Comparison of ENCODE assay signal across 32 cellular contexts in genomic region chr4:94112644-94113043, GRCh38.
A peak's percentile ranks its signal among the peaks of the same experiment; 100 is the strongest.
DNase-seq lines count a peak whose midpoint lies in the region; ATAC-seq, FAIRE-seq and TF ChIP-seq lines count a peak whose summit lies in the region.
"Had no signal": no experiment of that assay in that cellular context is flagged by ENCODE, and none has a peak within 500 bp of the region (broad histone marks: within the 10 kb centered on the region; RNA-seq: fewer than 3 reads in every experiment).

No MANE protein-coding gene starts in this region.

- H3K4me1 ChIP-seq in HepG2 (ENCODE audit: insufficient read depth, low read length) (no peaks in the 10 kb centered on the region), right lobe of liver (no peaks in the 10 kb centered on the region), HEK293 (ENCODE audit: control insufficient read depth, insufficient read depth, low read length) (no peaks in the 10 kb centered on the region), K562 (replicated peaks in 1 of 2; ENCODE audit: control insufficient read depth in 2 of 2, insufficient read depth in 2 of 2, low read length in 2 of 2) (no peaks in the 10 kb centered on the region)
- no peaks in the 10 kb centered on the region for H3K4me1 ChIP-seq in effector memory CD4-positive, alpha-beta T cell (ENCODE audit: control insufficient read depth, insufficient read depth, low read length, poor library complexity, severe bottlenecking)
- H3K4me1 ChIP-seq: A549; BE2C; BLaER1; BLaER1 treated with 17β-estradiol and CSF1 and Interleukin-3, amounts not matched to agents 10 nM and 100 nM; Caco-2 had no signal

- FAIRE-seq in HepG2 (lab: Jason Lieb, UNC) (no peak), K562 (lab: Jason Lieb, UNC) (no peak)
- FAIRE-seq: A549, D721Med had no signal

- no peak overlapping the region for H3K4me3 ChIP-seq in HepG2 (replicated peaks in 1 of 3; ENCODE audit: insufficient read depth in 1 of 3, low read depth in 2 of 3, low read length in 3 of 3)
- H3K4me3 ChIP-seq in right lobe of liver, result no peak overlapping the region
- no peak overlapping the region for H3K4me3 ChIP-seq in HEK293 (ENCODE audit: low read depth, low read length)
- no peak overlapping the region for H3K4me3 ChIP-seq in K562
- no peak overlapping the region for H3K4me3 ChIP-seq in effector memory CD4-positive, alpha-beta T cell (ENCODE audit: insufficient read depth, low read depth, low read length, poor library complexity, severe bottlenecking)
- H3K4me3 ChIP-seq: A549; BLaER1; BLaER1 treated with 17β-estradiol and CSF1 and Interleukin-3, amounts not matched to agents 10 nM and 100 nM had no signal

- H3K27ac ChIP-seq in HepG2 (ENCODE audit: extremely low read length, insufficient read depth, low read length) (no peak overlapping the region), right lobe of liver (no peak overlapping the region), HEK293 (ENCODE audit: extremely low read depth, low read depth, low read length) (no peak overlapping the region), K562 (ENCODE audit: extremely low read depth, low read depth, low read length) (no peak overlapping the region)
- no peak overlapping the region for H3K27ac ChIP-seq in effector memory CD4-positive, alpha-beta T cell (ENCODE audit: insufficient read depth, low read length, poor library complexity, severe bottlenecking)
- H3K27ac ChIP-seq: 22Rv1; A549; BLaER1; BLaER1 treated with 17β-estradiol and CSF1 and Interleukin-3, amounts not matched to agents 10 nM and 100 nM; C4-2B had no signal

- H3K36me3 ChIP-seq in HepG2 (replicated peaks in 1 of 2; ENCODE audit: control insufficient read depth in 1 of 2, insufficient read depth in 2 of 2, low read length in 2 of 2) (no peaks in the 10 kb centered on the region), right lobe of liver (no peaks in the 10 kb centered on the region), HEK293 (ENCODE audit: control insufficient read depth in 2 of 2, insufficient read depth in 1 of 2, low read length in 2 of 2) (no peaks in the 10 kb centered on the region), K562 (ENCODE audit: control insufficient read depth, insufficient read depth, low read length) (no peaks in the 10 kb centered on the region)
- no peaks in the 10 kb centered on the region for H3K36me3 ChIP-seq in effector memory CD4-positive, alpha-beta T cell (ENCODE audit: control insufficient read depth, insufficient read depth, low read length)
- H3K36me3 ChIP-seq: BE2C; BLaER1; BLaER1 treated with 17β-estradiol and CSF1 and Interleukin-3, amounts not matched to agents 10 nM and 100 nM had no signal

- no peaks in the 10 kb centered on the region for H3K9me1 ChIP-seq in K562 (ENCODE audit: control insufficient read depth, insufficient read depth, low read length)

- BruUV-seq in HepG2 (replicated peaks; lab: Mats Ljungman, UMichigan) (no TSS peak), K562 (replicated peaks; lab: Mats Ljungman, UMichigan) (no TSS peak)

- H2AFZ ChIP-seq in HepG2 (ENCODE audit: low read length) (no peak overlapping the region), K562 (ENCODE audit: low read depth, low read length) (no peak overlapping the region)

- WGBS in HepG2 (ENCODE audit: low lambda C conversion rate), result 0% methylated on average over 1 of the region's 1 CpG
- WGBS in right lobe of liver (ENCODE audit: insufficient coverage, low coverage, low lambda C conversion rate, missing lambda C conversion rate), result 33% methylated on average over 1 of the region's 1 CpG
- WGBS in K562 (ENCODE audit: insufficient coverage, low coverage, missing lambda C conversion rate), result 17% methylated on average over 1 of the region's 1 CpG

- intact Hi-C loops in HepG2 (cut with micrococcal nuclease; ENCODE audit: unreplicated experiment), result no loop called here
- intact Hi-C loops in right lobe of liver (cut with DNase I), result no loop called here
- intact Hi-C loops in K562 (cut with micrococcal nuclease), result no loop called here

- in situ Hi-C loops in HepG2 (cut with HindIII; ENCODE audit: extremely low pct_ligation_motif_present, low pct_unique_long_range_greater_than_20kb) (no loop called here), K562 (cut with MboI) (no loop called here)

- TF ChIP-seq EP300 in HepG2 (IDR thresholded peaks at IDR 0.05; ENCODE audit: low read depth in 2 of 2, low read length in 2 of 2) (no peak), HepG2 (CRISPR knock-in tag; IDR thresholded peaks at IDR 0.05; ENCODE audit: borderline replicate concordance) (no peak), K562 (IDR thresholded peaks at IDR 0.05; ENCODE audit: low read length) (no peak)

- H3K4me2 ChIP-seq in HepG2 (ENCODE audit: low read depth, low read length), result no peak overlapping the region
- no peak overlapping the region for H3K4me2 ChIP-seq in K562 (ENCODE audit: insufficient read depth, low read length)
- H3K4me2 ChIP-seq: A549; BLaER1; BLaER1 treated with 17β-estradiol and CSF1 and Interleukin-3, amounts not matched to agents 10 nM and 100 nM had no signal

- TF ChIP-seq CTCF in HepG2 (CRISPR knock-in tag; IDR thresholded peaks at IDR 0.05) (no peak), right lobe of liver (IDR thresholded peaks at IDR 0.05) (no peak), HEK293 (tag by site-specific recombination; IDR thresholded peaks at IDR 0.05) (no peak), K562 (IDR thresholded peaks at IDR 0.05 in 2 of 3, conservative IDR thresholded peaks at IDR 0.05 in 1 of 3; ENCODE audit: insufficient read depth in 2 of 3, low read depth in 1 of 3, low read length in 3 of 3) (no peak)

- no peak overlapping the region for H3K9ac ChIP-seq in HepG2 (ENCODE audit: insufficient read depth, low read depth, low read length)
- H3K9ac ChIP-seq in K562 (ENCODE audit: insufficient read depth in 1 of 2, low read depth in 2 of 2, low read length in 2 of 2), result no peak overlapping the region
- H3K9ac ChIP-seq: BLaER1; BLaER1 treated with 17β-estradiol and CSF1 and Interleukin-3, amounts not matched to agents 10 nM and 100 nM had no signal

- no peak for TF ChIP-seq POLR2A in HepG2 (IDR thresholded peaks at IDR 0.05; ENCODE audit: insufficient read depth in 1 of 2, low read depth in 2 of 2, low read length in 2 of 2)
- TF ChIP-seq POLR2A in right lobe of liver (IDR thresholded peaks at IDR 0.05), result no peak
- no peak for TF ChIP-seq POLR2A in K562 (conservative IDR thresholded peaks at IDR 0.05)

- TF ChIP-seq RAD21 in HepG2 (CRISPR knock-in tag; IDR thresholded peaks at IDR 0.05), result no peak
- TF ChIP-seq RAD21 in K562 (CRISPR knock-in tag; conservative IDR thresholded peaks at IDR 0.05 in 1 of 2, IDR thresholded peaks at IDR 0.05 in 1 of 2), result no peak

- no peak for ATAC-seq in HepG2
- no peak for ATAC-seq in right lobe of liver
- no peak for ATAC-seq in K562
- ATAC-seq in left lobe of liver, result no peak
- ATAC-seq: A549; CD8-positive, alpha-beta T cell had no signal

- no peak for DNase-seq in HepG2 (ENCODE audit: low spot score)
- DNase-seq in right lobe of liver, result no peak
- no peak for DNase-seq in K562 (ENCODE audit: extremely low read depth in 1 of 4, low spot score in 3 of 4)
- DNase-seq in effector memory CD4-positive, alpha-beta T cell, result no peak
- DNase-seq in left lobe of liver (ENCODE audit: low spot score), result no peak
- DNase-seq: 8988T; ACHN; AML-193; BE2C; C1 segment of cervical spinal cord; Caco-2; Calu3; CD4-positive, alpha-beta memory T cell; CD4-positive, alpha-beta T cell; CD4-positive, CD25-positive, alpha-beta regulatory T cell; CD8-positive, alpha-beta memory T cell; CD8-positive, alpha-beta T cell; COR-L47; DMS 273 treated with DMSO at 0.1 percent for 48 hours; DMS153; DMS53; DMS79; DMS79 treated with DMSO at 0.1 percent for 48 hours; DND-41; EL had no signal

- POLR2A ChIA-PET in HepG2 (lab: Yijun Ruan, JAX), result no interaction called here
- POLR2A ChIA-PET in HEK293 (lab: Yijun Ruan, JAX), result no interaction called here
- POLR2A ChIA-PET in K562 (lab: Yijun Ruan, JAX), result no interaction called here

- CTCF ChIA-PET in HepG2 (lab: Yijun Ruan, JAX; ENCODE audit: low intra/inter-chr PET ratio, low total read pairs), result no interaction called here
- CTCF ChIA-PET in HEK293 (lab: Yijun Ruan, JAX), result no interaction called here
- CTCF ChIA-PET in K562 (lab: Yijun Ruan, JAX; ENCODE audit: low intra/inter-chr PET ratio), result no interaction called here

- H3K27me3 ChIP-seq in HepG2 (ENCODE audit: control insufficient read depth in 1 of 2, insufficient read depth in 2 of 2, low read length in 2 of 2) (no peaks in the 10 kb centered on the region), right lobe of liver (no peaks in the 10 kb centered on the region), K562 (ENCODE audit: control insufficient read depth in 2 of 2, insufficient read depth in 2 of 2, low read length in 2 of 2) (no peaks in the 10 kb centered on the region)
- no peaks in the 10 kb centered on the region for H3K27me3 ChIP-seq in effector memory CD4-positive, alpha-beta T cell (replicated peaks; ENCODE audit: control insufficient read depth, insufficient read depth, low read length, poor library complexity, severe bottlenecking)
- H3K27me3 ChIP-seq: BE2C; BLaER1; BLaER1 treated with 17β-estradiol and CSF1 and Interleukin-3, amounts not matched to agents 10 nM and 100 nM had no signal

- no peaks in the 10 kb centered on the region for H3K79me2 ChIP-seq in HepG2 (ENCODE audit: insufficient read depth, low read length)
- no peaks in the 10 kb centered on the region for H3K79me2 ChIP-seq in K562 (ENCODE audit: control insufficient read depth, insufficient read depth, low read length)

- no peaks in the 10 kb centered on the region for H4K20me1 ChIP-seq in HepG2 (ENCODE audit: insufficient read depth, low read length)
- H4K20me1 ChIP-seq in K562 (replicated peaks; ENCODE audit: control insufficient read depth, insufficient read depth, low read length), result no peaks in the 10 kb centered on the region
- H4K20me1 ChIP-seq: BLaER1; BLaER1 treated with 17β-estradiol and CSF1 and Interleukin-3, amounts not matched to agents 10 nM and 100 nM had no signal

- H3K9me3 ChIP-seq in HepG2 (ENCODE audit: low read length) (no peaks in the 10 kb centered on the region), right lobe of liver (no peaks in the 10 kb centered on the region), HEK293 (ENCODE audit: control insufficient read depth, insufficient read depth, low read depth, low read length) (no peaks in the 10 kb centered on the region), K562 (replicated peaks; ENCODE audit: control insufficient read depth, insufficient read depth, low read depth, low read length) (no peaks in the 10 kb centered on the region)
- H3K9me3 ChIP-seq in effector memory CD4-positive, alpha-beta T cell (ENCODE audit: control insufficient read depth, low read length), result no peaks in the 10 kb centered on the region
- H3K9me3 ChIP-seq: BE2C, BLaER1, Caco-2 had no signal

TF ChIP-seq in HepG2, 621 proteins besides CTCF, POLR2A, EP300 and RAD21 (continues in another document):
- peak; percentile 21 for TF ChIP-seq SRSF9 (IDR thresholded peaks at IDR 0.05; ENCODE audit: borderline replicate concordance, insufficient read depth, low read depth, low read length, poor library complexity, severe bottlenecking)

TF ChIP-seq in HEK293, 187 proteins besides CTCF, POLR2A, EP300 and RAD21 (continues in another document):
- no peak for TF ChIP-seq MYNN (tag by site-specific recombination; IDR thresholded peaks at IDR 0.05; ENCODE audit: borderline replicate concordance)

Comparison
In these comparisons a context has a peak if more than half of its experiments do, and no peak if none do; other contexts are left out.
1. Of the 241 proteins assayed by ChIP-seq in both HepG2 and K562: peak only in HepG2: SRSF9; only in K562: PCBP2 and ZNF512; in both: HNRNPK; in neither: 236; mixed calls (peak in some experiments, not most) for 1.